In the genomic region with DNA sequence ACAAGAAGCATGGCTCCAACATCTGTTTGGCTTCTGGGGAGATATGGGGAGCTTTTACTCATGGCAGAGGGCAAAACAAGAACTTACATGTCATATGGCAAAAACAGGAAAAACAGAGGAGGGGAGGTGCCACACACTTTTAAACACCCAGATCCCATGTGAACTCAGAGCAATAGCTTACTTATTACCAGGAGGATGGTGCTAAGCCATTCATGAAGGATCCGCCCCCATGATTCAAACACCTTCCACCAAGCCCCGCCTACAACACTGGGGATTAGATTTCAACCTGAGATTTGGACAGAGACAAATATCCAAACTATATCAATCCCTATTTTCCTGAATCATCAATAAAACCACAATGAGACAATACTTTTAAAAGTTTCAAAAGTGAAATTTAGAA, we compare ENCODE assay signal across 28 cellular contexts.
"Had no signal": no experiment of that assay in that cellular context is flagged by ENCODE, and none has a peak within 500 bp of the region (broad histone marks: within the 10 kb centered on the region; RNA-seq: fewer than 3 reads in every experiment).

No MANE protein-coding gene starts in this region.

- ATAC-seq: left cardiac atrium; left lung; naive thymus-derived CD8-positive, alpha-beta T cell; sciatic nerve; stimulated activated naive B cell treated with anti-CD40 and anti-IgM and Interleukin-4, amounts not matched to agents 10 μg/mL and 1 μg/mL and 100 μg/mL, for 72 hours; stimulated activated naive CD8-positive, alpha-beta T cell treated with anti-CD3 and anti-CD28 coated beads, Interleukin-15, Interleukin-2, amounts not matched to agents 100 U/mL and 50 U/mL, for 24 hours had no signal

- H3K9me3 Mint-ChIP-seq: naive thymus-derived CD8-positive, alpha-beta T cell; nephron progenitor cell; stimulated activated naive B cell treated with anti-CD40 and anti-IgM and Interleukin-4, amounts not matched to agents 10 μg/mL and 1 μg/mL and 100 μg/mL, for 72 hours had no signal

- FAIRE-seq: islet of Langerhans, kidney had no signal

- H3K27me3 ChIP-seq: left lung, ovary, right atrium auricular region, stomach, testis, thyroid gland, transverse colon, upper lobe of left lung, vagina had no signal

- H3K27me3 Mint-ChIP-seq: naive thymus-derived CD8-positive, alpha-beta T cell; progenitor cell of endocrine pancreas; stimulated activated naive B cell treated with anti-CD40 and anti-IgM and Interleukin-4, amounts not matched to agents 10 μg/mL and 1 μg/mL and 100 μg/mL, for 72 hours had no signal

- H3K4me1 ChIP-seq: left lung, right atrium auricular region, stomach, testis, thyroid gland, transverse colon, upper lobe of left lung, vagina had no signal

- H3K27ac ChIP-seq: left lung, ovary, right atrium auricular region, skin epidermis, stomach, testis, thyroid gland, transverse colon, upper lobe of left lung, vagina had no signal

- H3K4me1 Mint-ChIP-seq: immature natural killer cell; naive thymus-derived CD8-positive, alpha-beta T cell; stimulated activated naive B cell treated with anti-CD40 and anti-IgM and Interleukin-4, amounts not matched to agents 10 μg/mL and 1 μg/mL and 100 μg/mL, for 72 hours had no signal

- H3K36me3 Mint-ChIP-seq: immature natural killer cell; naive thymus-derived CD8-positive, alpha-beta T cell; stimulated activated naive B cell treated with anti-CD40 and anti-IgM and Interleukin-4, amounts not matched to agents 10 μg/mL and 1 μg/mL and 100 μg/mL, for 72 hours had no signal

- H3K4me3 Mint-ChIP-seq: immature natural killer cell; mesothelial cell of epicardium; naive thymus-derived CD8-positive, alpha-beta T cell; nephron progenitor cell; stimulated activated naive B cell treated with anti-CD40 and anti-IgM and Interleukin-4, amounts not matched to agents 10 μg/mL and 1 μg/mL and 100 μg/mL, for 72 hours had no signal

- H3K27ac Mint-ChIP-seq: immature natural killer cell; mesothelial cell of epicardium; naive thymus-derived CD8-positive, alpha-beta T cell; nephron progenitor cell; progenitor cell of endocrine pancreas; stimulated activated naive B cell treated with anti-CD40 and anti-IgM and Interleukin-4, amounts not matched to agents 10 μg/mL and 1 μg/mL and 100 μg/mL, for 72 hours had no signal

- H3K4me3 ChIP-seq: left lung, lung, ovary, right atrium auricular region, skin epidermis, stomach, testis, thyroid gland, transverse colon, upper lobe of left lung, vagina had no signal

- H3K36me3 ChIP-seq: left lung, ovary, right atrium auricular region, stomach, thyroid gland, transverse colon, upper lobe of left lung, vagina had no signal

- DNase-seq: hypothalamus; immature natural killer cell; kidney; left cardiac atrium; left lung; mesendoderm; naive thymus-derived CD8-positive, alpha-beta T cell; nephron progenitor cell; ovary; stimulated activated CD4-positive, alpha-beta T cell treated with anti-CD3 and anti-CD28 coated beads, Interleukin-12 subunit alpha, Interleukin-12 subunit beta, amount 100 ng/mL, for 4 hours; stimulated activated CD4-positive, alpha-beta T cell treated with anti-CD3 and anti-CD28 coated beads, Interleukin-15, amount 100 ng/mL, for 24 hours; stimulated activated CD4-positive, alpha-beta T cell treated with anti-CD3 and anti-CD28 coated beads, Interleukin-2, amount 100 ng/mL, for 24 hours; stimulated activated CD4-positive, alpha-beta T cell treated with anti-CD3 and anti-CD28 coated beads, Interleukin-4, amount 100 ng/mL, for 1 hour; stimulated activated naive B cell treated with anti-CD40 and anti-IgM and Interleukin-4, amounts not matched to agents 10 μg/mL and 1 μg/mL and 100 μg/mL, for 72 hours; stimulated activated naive CD8-positive, alpha-beta T cell treated with anti-CD3 and anti-CD28 coated beads, Interleukin-15, Interleukin-2, amounts not matched to agents 100 U/mL and 50 U/mL, for 24 hours; stomach; testis; thyroid gland; transverse colon; upper lobe of left lung had no signal
